30 cellular contexts compared by ENCODE assay signal in the genomic region with DNA sequence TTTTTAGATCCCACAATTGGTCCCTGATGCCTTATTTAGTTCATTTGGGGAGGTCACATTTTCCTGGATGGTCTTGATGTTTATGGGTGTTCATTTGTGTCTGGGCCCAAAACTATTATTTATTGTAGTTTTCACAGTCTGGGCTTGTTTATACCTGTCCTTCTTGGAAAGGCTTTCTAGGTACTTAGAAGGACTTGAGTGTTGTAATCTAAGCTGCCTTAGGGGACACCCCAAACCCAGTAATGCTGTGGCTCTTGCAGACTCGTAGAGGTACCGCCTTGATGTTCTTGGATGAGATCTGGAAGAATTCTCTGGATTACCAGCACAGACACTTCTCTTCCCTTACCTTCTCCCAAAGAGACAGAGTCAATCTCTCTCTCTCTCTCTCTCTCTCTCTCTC.
"Had no signal": no experiment of that assay in that cellular context is flagged by ENCODE, and none has a peak within 500 bp of the region (broad histone marks: within the 10 kb centered on the region; RNA-seq: fewer than 3 reads in every experiment).

No MANE protein-coding gene starts in this region.

- H3K9me3 ChIP-seq: Peyer's patch, SJSA1, SK-N-SH had no signal

- FAIRE-seq: TTC549 had no signal

- H3K9ac ChIP-seq: SK-N-SH had no signal

- H3K4me1 Mint-ChIP-seq: activated CD4-positive, alpha-beta T cell treated with anti-CD3 and anti-CD28 coated beads for 36 hours had no signal

- ATAC-seq: activated CD4-positive, alpha-beta T cell treated with anti-CD3 and anti-CD28 coated beads for 36 hours; activated CD4-positive, CD25-positive, alpha-beta regulatory T cell treated with anti-CD3 and anti-CD28 coated beads, Interleukin-2, amount 50 U/mL, for 24 hours; activated CD8-positive, alpha-beta T cell treated with anti-CD3 and anti-CD28 coated beads, Interleukin-2, amount 10 ng/mL, durations not matched to agents 7 days and 5 days; PC-3; WTC11 had no signal

- H3K9me3 Mint-ChIP-seq: activated CD4-positive, alpha-beta T cell treated with anti-CD3 and anti-CD28 coated beads, Interleukin-2, amount 10 ng/mL, durations not matched to agents 7 days and 5 days; activated naive CD8-positive, alpha-beta T cell treated with anti-CD3 and anti-CD28 coated beads for 36 hours; T-helper 1 cell treated with Interleukin-12 subunit alpha and Interleukin-12 subunit beta and Interleukin-4 antibody, amounts not matched to agents 30 μg/mL and 1 μg/mL, for 36 hours; T-helper 2 cell treated with Interferon-gamma antibody and Interleukin-4, amounts not matched to agents 5 μg/mL and 100 μg/mL, for 36 hours had no signal

- H3K36me3 ChIP-seq: brain microvascular endothelial cell, Peyer's patch, SJSA1 had no signal

- H3K4me2 ChIP-seq: SK-N-SH had no signal

- H3K27me3 Mint-ChIP-seq: activated CD4-positive, alpha-beta T cell treated with anti-CD3 and anti-CD28 coated beads for 36 hours; activated CD4-positive, alpha-beta T cell treated with anti-CD3 and anti-CD28 coated beads, Interleukin-2, amount 10 ng/mL, durations not matched to agents 7 days and 5 days; activated naive CD8-positive, alpha-beta T cell treated with anti-CD3 and anti-CD28 coated beads for 36 hours had no signal

- H3K36me3 Mint-ChIP-seq: activated naive CD8-positive, alpha-beta T cell treated with anti-CD3 and anti-CD28 coated beads for 36 hours; WTC11 had no signal

- H3K27ac Mint-ChIP-seq: activated CD4-positive, alpha-beta T cell treated with anti-CD3 and anti-CD28 coated beads for 36 hours; activated CD4-positive, alpha-beta T cell treated with anti-CD3 and anti-CD28 coated beads, Interleukin-2, amount 10 ng/mL, durations not matched to agents 7 days and 5 days; activated CD8-positive, alpha-beta T cell treated with anti-CD3 and anti-CD28 coated beads, Interleukin-2, amount 10 ng/mL, durations not matched to agents 7 days and 5 days; activated naive CD8-positive, alpha-beta T cell treated with anti-CD3 and anti-CD28 coated beads for 36 hours; T-helper 1 cell treated with Interleukin-12 subunit alpha and Interleukin-12 subunit beta and Interleukin-4 antibody, amounts not matched to agents 30 μg/mL and 1 μg/mL, for 36 hours; T-helper 2 cell treated with Interferon-gamma antibody and Interleukin-4, amounts not matched to agents 5 μg/mL and 100 μg/mL, for 36 hours; WTC11 had no signal

- H3K4me3 Mint-ChIP-seq: activated CD4-positive, alpha-beta T cell treated with anti-CD3 and anti-CD28 coated beads for 36 hours; activated CD4-positive, alpha-beta T cell treated with anti-CD3 and anti-CD28 coated beads, Interleukin-2, amount 10 ng/mL, durations not matched to agents 7 days and 5 days; activated CD8-positive, alpha-beta T cell treated with anti-CD3 and anti-CD28 coated beads, Interleukin-2, amount 10 ng/mL, durations not matched to agents 7 days and 5 days; activated naive CD8-positive, alpha-beta T cell treated with anti-CD3 and anti-CD28 coated beads for 36 hours; T-helper 1 cell treated with Interleukin-12 subunit alpha and Interleukin-12 subunit beta and Interleukin-4 antibody, amounts not matched to agents 30 μg/mL and 1 μg/mL, for 36 hours; T-helper 2 cell treated with Interferon-gamma antibody and Interleukin-4, amounts not matched to agents 5 μg/mL and 100 μg/mL, for 36 hours; WTC11 had no signal

- H3K27ac ChIP-seq: brain microvascular endothelial cell, Peyer's patch, SJSA1 had no signal

- H3K27me3 ChIP-seq: brain microvascular endothelial cell, Peyer's patch, SJSA1 had no signal

- H3K4me3 ChIP-seq: Peyer's patch, SJSA1 had no signal

- H3K4me1 ChIP-seq: Peyer's patch had no signal

- DNase-seq: activated CD4-positive, alpha-beta T cell treated with anti-CD3 and anti-CD28 coated beads for 36 hours; activated CD4-positive, alpha-beta T cell treated with anti-CD3 and anti-CD28 coated beads, Interleukin-2, amount 10 ng/mL, durations not matched to agents 7 days and 5 days; activated CD4-positive, alpha-beta T cell treated with anti-CD3 and anti-CD28 coated beads, Interleukin-2, amount 50 U/mL, for 48 hours; activated CD8-positive, alpha-beta memory T cell treated with anti-CD3 and anti-CD28 coated beads, Interleukin-2, amount 50 U/mL, for 48 hours; activated CD8-positive, alpha-beta T cell treated with anti-CD3 and anti-CD28 coated beads, Interleukin-2, amount 10 ng/mL, durations not matched to agents 7 days and 5 days; activated effector memory CD4-positive, alpha-beta T cell treated with anti-CD3 and anti-CD28 coated beads, Interleukin-2, amount 50 U/mL, for 16 hours; activated naive CD4-positive, alpha-beta T cell; activated naive CD4-positive, alpha-beta T cell treated with anti-CD3 and anti-CD28 coated beads, Interleukin-2, amount 50 U/mL, for 16 hours; activated naive CD8-positive, alpha-beta T cell treated with anti-CD3 and anti-CD28 coated beads for 36 hours; activated T-cell treated with anti-CD3 and anti-CD28 coated beads, Interleukin-2, amount 50 U/mL, for 48 hours; amniotic stem cell; aorta; brain microvascular endothelial cell; NCI-H1105; NCI-H1417 treated with DMSO at 0.1 percent for 48 hours; NCI-H187 treated with DMSO at 0.1 percent for 48 hours; NCI-H2081; NCI-H345; NCI-H524 treated with DMSO at 0.1 percent for 48 hours; PC-3; Peyer's patch; RPMI8226; SHP77 treated with DMSO at 0.1 percent for 48 hours; SK-N-SH had no signal
